In the genomic region with DNA sequence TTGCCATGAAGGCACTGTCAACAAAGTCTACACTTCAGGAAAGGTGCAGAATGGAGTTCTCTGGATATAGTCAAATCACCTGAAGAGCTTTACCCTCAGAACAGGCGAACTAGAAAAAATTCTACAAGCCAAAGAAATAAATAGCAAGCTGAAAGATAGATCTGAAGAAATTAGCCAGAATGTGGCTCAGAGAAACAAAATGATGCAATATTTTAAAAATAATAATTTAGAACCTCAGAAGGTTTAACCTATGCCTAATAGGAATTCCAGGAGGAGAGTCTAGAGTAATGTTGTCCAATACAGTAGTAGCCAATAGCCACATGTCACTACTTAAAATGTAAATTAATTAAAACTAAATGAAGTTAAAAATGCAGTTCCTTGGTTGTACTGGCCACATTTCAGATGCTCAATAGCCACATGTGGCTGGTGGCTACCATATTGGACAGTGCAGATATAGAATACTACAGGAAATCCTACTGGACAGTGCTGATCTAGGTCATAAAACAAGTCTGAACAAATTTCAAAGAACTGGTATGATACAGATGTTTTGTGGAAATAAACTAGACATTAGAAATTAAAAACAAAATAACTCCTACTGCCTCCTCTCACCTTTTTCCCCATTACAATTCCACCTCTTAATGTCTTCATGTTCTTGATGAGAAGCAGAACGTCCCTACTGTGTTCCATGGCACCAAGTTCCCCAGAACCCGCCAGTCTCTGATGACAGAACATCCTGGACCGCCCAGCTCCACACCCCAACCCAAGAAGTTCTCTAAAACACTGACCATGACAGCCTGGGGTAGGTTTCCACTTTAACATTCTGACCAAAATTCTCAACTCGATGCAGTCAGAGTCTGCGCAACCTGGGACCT, we compare ENCODE assay signal across 8 cellular contexts. TPM values are rescaled to one million over a fixed set of nuclear protein-coding genes. Genes with fewer than 3 reads are reported as not detected.
DNase-seq lines count a peak whose midpoint lies in the region; ATAC-seq and TF ChIP-seq lines count a peak whose summit lies in the region.

No MANE protein-coding gene starts in this region.

- TF ChIP-seq POLR2A in breast epithelium (IDR thresholded peaks at IDR 0.05) = no peak

- H3K4me1 ChIP-seq in BE2C (no peaks in the 10 kb centered on the region; the same call in 1 of the 2 replicates), breast epithelium (no peaks in the 10 kb centered on the region), lower lobe of right lung (peaks cover 25% of the 10 kb centered on the region), upper lobe of right lung (peaks cover 18% of the 10 kb centered on the region)

- H3K27ac ChIP-seq in breast epithelium (peak overlapping the region; percentile 95), lower lobe of right lung (peak overlapping the region; percentile 95), upper lobe of right lung (peak overlapping the region; percentile 94)

- H3K36me3 ChIP-seq in BE2C (no peaks in the 10 kb centered on the region), breast epithelium (no peaks in the 10 kb centered on the region), lower lobe of right lung (no peaks in the 10 kb centered on the region), upper lobe of right lung (no peaks in the 10 kb centered on the region)

- H3K4me3 ChIP-seq in BE2C (ENCODE audit: low read depth, low read length) (peak overlapping the region; percentile 98), breast epithelium (peak overlapping the region; percentile 80 to 91 (median 85)), lower lobe of right lung (peak overlapping the region; percentile 81), upper lobe of right lung (peak overlapping the region; percentile 86)

- TF ChIP-seq CTCF in BE2C (IDR thresholded peaks at IDR 0.05; ENCODE audit: low read depth, low read length) (no peak), breast epithelium (IDR thresholded peaks at IDR 0.05) (no peak), lower lobe of right lung (IDR thresholded peaks at IDR 0.05) (no peak), upper lobe of right lung (IDR thresholded peaks at IDR 0.05) (no peak)

- DNase-seq in BE2C (no peak), breast epithelium (ENCODE audit: low spot score in 2 of 2) (no peak), lower lobe of right lung (no peak), upper lobe of right lung (no peak), NCI-H2196 (lab: John Stamatoyannopoulos, UW; ENCODE audit: unreplicated experiment) (no peak), germinal center (ENCODE audit: low spot score) (no peak)

- no peaks in the 10 kb centered on the region for H3K9me3 ChIP-seq in BE2C
- peaks cover 0 to 4% of the 10 kb centered on the region in 2 donors for H3K9me3 ChIP-seq in breast epithelium
- H3K9me3 ChIP-seq in lower lobe of right lung = no peaks in the 10 kb centered on the region
- no peaks in the 10 kb centered on the region for H3K9me3 ChIP-seq in upper lobe of right lung

- H3K27me3 ChIP-seq in BE2C (peaks cover 3% of the 10 kb centered on the region), breast epithelium (no peaks in the 10 kb centered on the region), lower lobe of right lung (ENCODE audit: low read depth) (no peaks in the 10 kb centered on the region), upper lobe of right lung (no peaks in the 10 kb centered on the region)

- ATAC-seq in GM19467 (IDR thresholded peaks at IDR 0.05; ENCODE audit: unreplicated experiment) = peak; percentile 32
- ATAC-seq in HG03571 (IDR thresholded peaks at IDR 0.05; ENCODE audit: unreplicated experiment) = peak; percentile 35
- peak; percentile 79 to 89 for ATAC-seq in lower lobe of right lung
- ATAC-seq in upper lobe of right lung = peak; percentile 81

- intact Hi-C loops in breast epithelium (cut with DNase I; ENCODE audit: low total_unique reads) = no loop called here
- intact Hi-C loops in lower lobe of right lung (cut with DNase I) = no loop called here
- intact Hi-C loops in upper lobe of right lung (cut with DNase I) = no loop called here

RNA-seq across cellular contexts. Expression of a gene that starts 0.6 kb away (rescaled TPM):
- polyA plus RNA-seq in BE2C (2012; ENCODE audit: insufficient read depth, insufficient read length, low read depth) = 8.2 TPM
- 1 to 10 TPM; 7.3 to 8.5 (median 8.2) TPM for total RNA-seq in breast epithelium
- total RNA-seq in lower lobe of right lung = 7.9 TPM
- total RNA-seq in upper lobe of right lung = 13.8 TPM

RNA-seq across cellular contexts. Expression of a gene that starts 26.9 kb away (rescaled TPM):
- polyA plus RNA-seq in BE2C (2012; ENCODE audit: insufficient read depth, insufficient read length, low read depth) = not detected
- total RNA-seq in breast epithelium (not detected), lower lobe of right lung (not detected), upper lobe of right lung (not detected)

Comparison
In these comparisons a context has a peak if more than half of its experiments do, and no peak if none do; other contexts are left out.
1. ATAC-seq: peak in every context shown above with its lines; median percentile 84 in lower lobe of right lung; 81 in upper lobe of right lung; 35 in HG03571; 32 in GM19467.